In the genomic region with DNA sequence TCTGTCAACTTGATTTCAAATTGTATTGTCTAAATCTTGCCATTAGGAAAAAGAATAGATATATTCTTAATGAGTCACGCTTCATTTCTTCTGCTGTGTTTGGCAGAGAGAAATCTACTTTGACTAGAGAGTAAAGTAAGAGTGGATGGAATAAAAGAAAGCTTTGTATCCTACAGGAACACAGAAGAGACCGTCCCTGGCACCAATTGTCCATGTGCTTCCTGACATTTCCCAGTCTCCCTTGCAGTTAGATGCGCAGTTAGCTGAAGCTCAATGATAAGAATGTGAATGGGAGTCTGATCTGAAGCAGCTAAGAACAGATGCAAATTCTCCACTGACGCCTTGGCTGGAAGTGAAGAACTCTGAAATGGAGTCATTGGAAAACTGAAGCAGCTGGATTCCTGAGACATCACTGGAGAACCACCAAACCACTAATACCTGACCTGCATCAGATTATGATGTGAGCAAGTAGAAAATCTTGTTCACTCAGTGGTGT, we compare ENCODE assay signal across 16 cellular contexts.
A peak's percentile ranks its signal among the peaks of the same experiment; 100 is the strongest.
DNase-seq lines count a peak whose midpoint lies in the region; ATAC-seq and TF ChIP-seq lines count a peak whose summit lies in the region.
"Had no signal": no experiment of that assay in that cellular context is flagged by ENCODE, and none has a peak within 500 bp of the region (broad histone marks: within the 10 kb centered on the region; RNA-seq: fewer than 3 reads in every experiment).

No MANE protein-coding gene starts in this region.

- H3K4ac ChIP-seq in neuronal stem cell (ENCODE audit: low read length) = no peak overlapping the region

- no peak overlapping the region for H3K4me2 ChIP-seq in neuronal stem cell (ENCODE audit: insufficient read depth, low read length, poor library complexity, severe bottlenecking)

- no peak overlapping the region for H4K8ac ChIP-seq in neuronal stem cell (ENCODE audit: low read depth, low read length)

- H3K9ac ChIP-seq in neuronal stem cell (ENCODE audit: low read depth, low read length, poor library complexity) = no peak overlapping the region

- H3K9me3 ChIP-seq in heart left ventricle = no peaks in the 10 kb centered on the region
- H3K9me3 ChIP-seq in neuronal stem cell (replicated peaks in 1 of 2; ENCODE audit: control insufficient read depth in 2 of 2, insufficient read depth in 1 of 2, low read depth in 1 of 2, low read length in 2 of 2) = no peaks in the 10 kb centered on the region
- no peaks in the 10 kb centered on the region for H3K9me3 ChIP-seq in spleen
- H3K9me3 ChIP-seq: esophagus squamous epithelium had no signal

- peaks cover 0 to 3% (median 0%) of the 10 kb centered on the region in 12 donors for H3K4me1 ChIP-seq in heart left ventricle
- peaks cover 2 to 18% of the 10 kb centered on the region in 2 donors for H3K4me1 ChIP-seq in neuronal stem cell (ENCODE audit: control insufficient read depth in 2 of 2, insufficient read depth in 1 of 2, low read depth in 1 of 2, low read length in 2 of 2)
- no peaks in the 10 kb centered on the region for H3K4me1 ChIP-seq in spleen

- intact Hi-C loops in heart left ventricle (cut with DNase I) (no loop called here), spleen (cut with DNase I; ENCODE audit: low total_unique reads) (no loop called here)

- H3K27ac ChIP-seq in heart left ventricle (peak overlapping the region in 3 of 12 donors; percentile 8 to 28 (median 10)), neuronal stem cell (replicated peaks; ENCODE audit: low read length) (no peak overlapping the region), spleen (no peak overlapping the region)
- H3K27ac ChIP-seq: brain microvascular endothelial cell, esophagus squamous epithelium had no signal

- DNase-seq in COLO829 (ENCODE audit: low spot score) = peak; percentile 26
- peak; percentile 52 for DNase-seq in amniotic epithelial cell (ENCODE audit: low read depth)
- peak in 3 of 5 donors; percentile 17 to 24 (median 18) for DNase-seq in heart left ventricle
- DNase-seq in neuronal stem cell (ENCODE audit: low spot score) = no peak
- DNase-seq in SKM-1 (lab: John Stamatoyannopoulos, UW; ENCODE audit: unreplicated experiment) = no peak
- DNase-seq in spleen = no peak
- no peak for DNase-seq in HUDEP-2 (lab: John Stamatoyannopoulos, UW; ENCODE audit: unreplicated experiment in 76 of 76)
- DNase-seq: activated naive CD4-positive, alpha-beta T cell; brain microvascular endothelial cell; esophagus squamous epithelium; GF-D8; occipital lobe; small intestine had no signal

- no peak overlapping the region for H3K14ac ChIP-seq in neuronal stem cell (ENCODE audit: low read length)

- TF ChIP-seq POLR2A in heart left ventricle (IDR thresholded peaks at IDR 0.05) = no peak
- TF ChIP-seq POLR2A in spleen (IDR thresholded peaks at IDR 0.05) = no peak

- no peak overlapping the region for H2BK15ac ChIP-seq in neuronal stem cell (ENCODE audit: low read length)

- H3K27me3 ChIP-seq in heart left ventricle (no peaks in the 10 kb centered on the region), neuronal stem cell (ENCODE audit: control insufficient read depth in 3 of 3, insufficient read depth in 3 of 3, low read depth in 1 of 3, low read length in 3 of 3) (no peaks in the 10 kb centered on the region), spleen (replicated peaks in 1 of 7) (no peaks in the 10 kb centered on the region)
- H3K27me3 ChIP-seq: brain microvascular endothelial cell, esophagus squamous epithelium had no signal

- ATAC-seq in heart left ventricle (peak in 3 of 4 donors; percentile 31 to 73 (median 51)), GM21360 (IDR thresholded peaks at IDR 0.05; ENCODE audit: unreplicated experiment) (no peak)
- ATAC-seq: HepG2; stimulated activated memory B cell treated with anti-CD40 and anti-IgM and Interleukin-4, amounts not matched to agents 10 μg/mL and 1 μg/mL and 100 μg/mL, for 72 hours had no signal

- H3K18ac ChIP-seq in neuronal stem cell (ENCODE audit: low read length) = no peak overlapping the region

- H4K91ac ChIP-seq in neuronal stem cell (ENCODE audit: low read depth, low read length, poor library complexity) = no peak overlapping the region

- H2AK5ac ChIP-seq in neuronal stem cell (ENCODE audit: low read depth, low read length) = no peak overlapping the region

- peak overlapping the region; percentile 75 for H2AFZ ChIP-seq in neuronal stem cell (ENCODE audit: low read length)

- no peaks in the 10 kb centered on the region for H3K79me1 ChIP-seq in neuronal stem cell (ENCODE audit: low read depth, low read length)

- no peak overlapping the region for H2BK5ac ChIP-seq in neuronal stem cell (ENCODE audit: low read length)

- TF ChIP-seq CTCF in heart left ventricle (IDR thresholded peaks at IDR 0.05) (no peak), spleen (IDR thresholded peaks at IDR 0.05 in 8 of 11, conservative IDR thresholded peaks at IDR 0.05 in 3 of 11) (no peak)

- H3K36me3 ChIP-seq in heart left ventricle (no peaks in the 10 kb centered on the region), neuronal stem cell (replicated peaks in 1 of 2; ENCODE audit: control insufficient read depth in 2 of 2, insufficient read depth in 2 of 2, low read length in 2 of 2) (no peaks in the 10 kb centered on the region), spleen (no peaks in the 10 kb centered on the region)
- H3K36me3 ChIP-seq: brain microvascular endothelial cell, esophagus squamous epithelium had no signal

- no peak overlapping the region for H2BK120ac ChIP-seq in neuronal stem cell (ENCODE audit: low read depth, low read length)

- H3K4me3 ChIP-seq in heart left ventricle (no peak overlapping the region), neuronal stem cell (ENCODE audit: low read length in 2 of 2) (no peak overlapping the region), spleen (no peak overlapping the region)
- H3K4me3 ChIP-seq: esophagus squamous epithelium had no signal

- WGBS in heart left ventricle, 4 donors = 63 to 71% (median 67%) methylated on average over 4 of the region's 4 CpGs
- WGBS in neuronal stem cell (ENCODE audit: extremely low coverage in 2 of 2, insufficient read length in 2 of 2, insufficient replicate concordance in 1 of 2), 2 donors = no CpG with 5 or more reads among the region's 4 CpGs
- 87 to 97% (median 90%) methylated on average over 4 of the region's 4 CpGs for WGBS in spleen, 5 donors

- no peak overlapping the region for H2BK12ac ChIP-seq in neuronal stem cell (ENCODE audit: low read length)

- no peak overlapping the region for H3K23ac ChIP-seq in neuronal stem cell (ENCODE audit: low read depth, low read length, poor library complexity)

Comparison
In these comparisons a context has a peak if more than half of its experiments do, and no peak if none do; other contexts are left out.
1. DNase-seq: peak in COLO829 (single experiment), amniotic epithelial cell (single experiment) and heart left ventricle (3 of 5); none in neuronal stem cell (single experiment), SKM-1 (single experiment), spleen (single experiment) and HUDEP-2 (0 of 76).